In genomic region chr14:91029451-91030217, GRCh38 we compare ENCODE assay signal across 17 cellular contexts. TPM values are rescaled to one million over a fixed set of nuclear protein-coding genes. Genes with fewer than 3 reads are reported as not detected.
DNase-seq lines count a peak whose midpoint lies in the region; ATAC-seq, FAIRE-seq and TF ChIP-seq lines count a peak whose summit lies in the region.
"Had no signal": no experiment of that assay in that cellular context is flagged by ENCODE, and none has a peak within 500 bp of the region (broad histone marks: within the 10 kb centered on the region; RNA-seq: fewer than 3 reads in every experiment).

No MANE protein-coding gene starts in this region.

- DNase-seq in activated T-cell treated with anti-CD3 and anti-CD28 coated beads, Interleukin-2, amount 50 U/mL, for 4 hours = no peak
- DNase-seq in activated T-cell treated with anti-CD3 and anti-CD28 coated beads, Interleukin-2, amount 50 U/mL, for 48 hours = no peak
- DNase-seq in NCI-H82 (lab: John Stamatoyannopoulos, UW) (peak; percentile 37), bronchial epithelial cell (ENCODE audit: low read depth) (peak; percentile 9), OCI-M2 (lab: John Stamatoyannopoulos, UW; ENCODE audit: unreplicated experiment) (no peak), thyroid gland (no peak)
- DNase-seq in stimulated activated naive CD8-positive, alpha-beta T cell treated with anti-CD3 and anti-CD28 coated beads, Interleukin-15, Interleukin-2, amounts not matched to agents 100 U/mL and 50 U/mL, for 24 hours = no peak
- DNase-seq: activated CD8-positive, alpha-beta memory T cell treated with anti-CD3 and anti-CD28 coated beads for 24 hours; AML-193; cerebellar nuclear complex; DMS153; H7; NCI-H2107; Right ventricle myocardium superior; stimulated activated naive CD4-positive, alpha-beta T cell; T1000 had no signal

- 74 to 89% methylated on average over 1 of the region's 1 CpG for WGBS in thyroid gland, 2 donors

- no peak for FAIRE-seq in bronchial epithelial cell (lab: Jason Lieb, UNC)

- H3K9me3 ChIP-seq in thyroid gland = no peaks in the 10 kb centered on the region

- TF ChIP-seq CTCF in bronchial epithelial cell (IDR thresholded peaks at IDR 0.05; ENCODE audit: insufficient read depth, low read length, severe bottlenecking) (no peak), thyroid gland (IDR thresholded peaks at IDR 0.05) (no peak)

- peaks cover 49% of the 10 kb centered on the region for H3K4me1 Mint-ChIP-seq in activated T-cell treated with anti-CD3 and anti-CD28 coated beads, Interleukin-2, amount 50 U/mL, for 4 hours (ENCODE audit: low read depth)

- ATAC-seq in activated T-cell treated with anti-CD3 and anti-CD28 coated beads, Interleukin-2, amount 50 U/mL, for 4 hours = peak; percentile 38 to 53
- ATAC-seq in stimulated activated naive CD8-positive, alpha-beta T cell treated with anti-CD3 and anti-CD28 coated beads, Interleukin-15, Interleukin-2, amounts not matched to agents 100 U/mL and 50 U/mL, for 24 hours = peak; percentile 63
- ATAC-seq in GM21360 (IDR thresholded peaks at IDR 0.05; ENCODE audit: unreplicated experiment) = no peak

- no peak for TF ChIP-seq POLR2A in thyroid gland (IDR thresholded peaks at IDR 0.05)

- no peaks in the 10 kb centered on the region for H3K27me3 ChIP-seq in bronchial epithelial cell (ENCODE audit: control insufficient read depth, insufficient read depth, low read length)
- no peaks in the 10 kb centered on the region for H3K27me3 ChIP-seq in thyroid gland

- no peaks in the 10 kb centered on the region for H3K9me3 Mint-ChIP-seq in activated T-cell treated with anti-CD3 and anti-CD28 coated beads, Interleukin-2, amount 50 U/mL, for 4 hours

- peaks cover 8 to 13% of the 10 kb centered on the region in 2 donors for H3K4me1 ChIP-seq in thyroid gland

- no peak overlapping the region for H3K27ac ChIP-seq in thyroid gland

- H3K36me3 ChIP-seq in bronchial epithelial cell (ENCODE audit: control insufficient read depth, insufficient read depth, low read length) = no peaks in the 10 kb centered on the region
- H3K36me3 ChIP-seq in thyroid gland = no peaks in the 10 kb centered on the region

- intact Hi-C loops in thyroid gland (cut with DNase I) = no loop called here

- H3K36me3 Mint-ChIP-seq in activated T-cell treated with anti-CD3 and anti-CD28 coated beads, Interleukin-2, amount 50 U/mL, for 4 hours (ENCODE audit: insufficient read depth) = peaks cover 11% of the 10 kb centered on the region

- H3K27me3 Mint-ChIP-seq in activated T-cell treated with anti-CD3 and anti-CD28 coated beads, Interleukin-2, amount 50 U/mL, for 4 hours (ENCODE audit: low read depth) = no peaks in the 10 kb centered on the region

- no peak overlapping the region for H3K4me3 Mint-ChIP-seq in activated T-cell treated with anti-CD3 and anti-CD28 coated beads, Interleukin-2, amount 50 U/mL, for 4 hours

- no peak overlapping the region for H3K4me3 ChIP-seq in bronchial epithelial cell (ENCODE audit: low read depth, low read length)
- no peak overlapping the region for H3K4me3 ChIP-seq in thyroid gland (replicated peaks in 1 of 3)

RNA-seq across cellular contexts. Expression of gene RPS6KA5, which starts 30.8 kb away (rescaled TPM):
- 10 to 100 TPM; 17.3 to 19.5 (median 19.4) TPM for total RNA-seq in activated T-cell treated with anti-CD3 and anti-CD28 coated beads, Interleukin-2, amount 50 U/mL, for 4 hours
- 1.8 and 2.9 TPM in 2 replicates for total RNA-seq in bronchial epithelial cell
- 10 to 100 TPM in 1 of 4 donors, 1 to 10 TPM in 3; 6.4 to 17.4 (median 8.9) TPM for total RNA-seq in thyroid gland

Comparison
In these comparisons a context has a peak if more than half of its experiments do, and no peak if none do; other contexts are left out.
1. DNase-seq: peak in NCI-H82 (single experiment) and bronchial epithelial cell (single experiment); none in activated T-cell treated with anti-CD3 and anti-CD28 coated beads, Interleukin-2, amount 50 U/mL, for 4 hours (single experiment), activated T-cell treated with anti-CD3 and anti-CD28 coated beads, Interleukin-2, amount 50 U/mL, for 48 hours (0 of 2), stimulated activated naive CD8-positive, alpha-beta T cell treated with anti-CD3 and anti-CD28 coated beads, Interleukin-15, Interleukin-2, amounts not matched to agents 100 U/mL and 50 U/mL, for 24 hours (single experiment), OCI-M2 (single experiment) and thyroid gland (0 of 2).